Comparison of ENCODE assay signal across 8 cellular contexts in genomic region chr21:32826317-32827167, GRCh38. TPM values are rescaled to one million over a fixed set of nuclear protein-coding genes. Genes with fewer than 3 reads are reported as not detected.
DNase-seq lines count a peak whose midpoint lies in the region; ATAC-seq and TF ChIP-seq lines count a peak whose summit lies in the region.

No MANE protein-coding gene starts in this region.

- ATAC-seq in GM21576 (IDR thresholded peaks at IDR 0.05; ENCODE audit: unreplicated experiment) = peak; percentile 47
- no peak for ATAC-seq in GM21423 (IDR thresholded peaks at IDR 0.05; ENCODE audit: unreplicated experiment)

- no peak overlapping the region for H3K4me3 ChIP-seq in Caco-2 (ENCODE audit: low read depth, low read length)

- DNase-seq in Caco-2 (peak; percentile 56 to 65), NCI-H2081 (lab: John Stamatoyannopoulos, UW) (peak; percentile 29 to 37), erythroblast (lab: John Stamatoyannopoulos, UW) (peak; percentile 58 to 68), myocyte (ENCODE audit: low read depth) (peak; percentile 54), activated gamma-delta T cell treated with Interleukin-2 at 50 U/mL for 16 hours (no peak)

- H3K9me3 Mint-ChIP-seq in Caco-2 (ENCODE audit: unreplicated experiment) = no peaks in the 10 kb centered on the region

- POLR2A ChIA-PET in Caco-2 (lab: Charles Lee) = interaction anchor here (0.6 kb wide), 1 partner anchor 99 kb away, joined by 18 read pairs; no protein-coding TSS in a partner anchor

- H3K4me1 Mint-ChIP-seq in Caco-2 (ENCODE audit: low read depth, unreplicated experiment) = no peaks in the 10 kb centered on the region

- CTCF ChIA-PET in Caco-2 (lab: Charles Lee) = interaction anchor here (0.6 to 1.8 kb wide), 6 partner anchors 9 to 301 kb away, joined by 3 to 14 read pairs (median 4); no protein-coding TSS in a partner anchor

- no peaks in the 10 kb centered on the region for H3K4me1 ChIP-seq in Caco-2

- intact Hi-C loops in Caco-2 (cut with micrococcal nuclease; ENCODE audit: unreplicated experiment) = loop anchor here (1.0 kb wide), 3 partner anchors 44 to 173 kb away; partner anchors contain the start of gene PAXBP1

- TF ChIP-seq CTCF in Caco-2 (IDR thresholded peaks at IDR 0.05; ENCODE audit: insufficient read depth in 1 of 2, low read depth in 1 of 2, low read length in 1 of 2, severe bottlenecking in 1 of 2, unreplicated experiment in 1 of 2) (peak; percentile 74 to 76), VCaP (conservative IDR thresholded peaks at IDR 0.05) (peak; percentile 89)

- H3K27ac Mint-ChIP-seq in Caco-2 (ENCODE audit: unreplicated experiment) = no peak overlapping the region

- no peaks in the 10 kb centered on the region for H3K9me3 ChIP-seq in Caco-2

- TF ChIP-seq POLR2A in erythroblast (IDR thresholded peaks at IDR 0.05; ENCODE audit: low read length) = no peak

- H3K36me3 Mint-ChIP-seq in Caco-2 (ENCODE audit: insufficient read depth, unreplicated experiment) = no peaks in the 10 kb centered on the region

- H3K27me3 Mint-ChIP-seq in Caco-2 (ENCODE audit: insufficient read depth, unreplicated experiment) = peaks cover 3% of the 10 kb centered on the region

- H3K4me3 Mint-ChIP-seq in Caco-2 (ENCODE audit: unreplicated experiment) = no peak overlapping the region

- H3K27me3 ChIP-seq in Caco-2 (replicated peaks; ENCODE audit: control insufficient read depth, insufficient read depth, low read length) = no peaks in the 10 kb centered on the region

- no TSS peak for BruUV-seq in Caco-2 (replicated peaks; lab: Mats Ljungman, UMichigan)

- no peaks in the 10 kb centered on the region for H3K36me3 ChIP-seq in Caco-2 (ENCODE audit: control insufficient read depth, insufficient read depth, low read length)

- peak overlapping the region; percentile 8; the same call in 1 of the 2 replicates for H3K27ac ChIP-seq in VCaP

RNA-seq across cellular contexts. Expression of gene PAXBP1, which starts 55.0 kb away (rescaled TPM):
- 64.0 and 65.8 TPM in 2 replicates for total RNA-seq in Caco-2 (2022)
- total RNA-seq in myocyte = 28.5 and 29.6 TPM in 2 replicates
- polyA plus RNA-seq in myocyte (2012) = 7.2 TPM
